ENCODE assay signal across 20 cellular contexts in the genomic region with DNA sequence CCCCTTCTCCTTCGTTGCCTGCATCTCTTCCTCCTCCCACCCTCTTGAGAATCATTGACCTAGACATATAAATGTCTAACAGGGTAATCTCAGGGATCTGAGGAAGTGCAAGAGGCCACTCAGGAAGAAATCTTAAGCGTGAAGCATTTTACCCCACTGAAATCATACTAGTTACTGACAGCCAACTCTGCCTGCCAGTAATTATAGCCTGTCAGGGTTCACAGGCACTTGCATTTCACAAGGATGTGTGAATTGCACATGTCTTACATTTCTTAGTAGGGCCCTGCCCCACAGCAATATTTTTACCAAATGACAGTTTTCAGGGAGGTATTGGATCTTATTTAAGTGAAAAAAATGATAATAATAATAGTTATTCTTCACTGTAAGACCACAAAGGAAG.
A peak's percentile ranks its signal among the peaks of the same experiment; 100 is the strongest.
DNase-seq lines count a peak whose midpoint lies in the region; ATAC-seq and TF ChIP-seq lines count a peak whose summit lies in the region.
"Had no signal": no experiment of that assay in that cellular context is flagged by ENCODE, and none has a peak within 500 bp of the region (broad histone marks: within the 10 kb centered on the region; RNA-seq: fewer than 3 reads in every experiment).

No MANE protein-coding gene starts in this region.

- DNase-seq in NOMO-1 treated with DMSO at 0.1 percent for 48 hours (lab: John Stamatoyannopoulos, UW; ENCODE audit: unreplicated experiment), result peak; percentile 20
- no peak for DNase-seq in NOMO-1 treated with dmso at 0.1 percent for 144 hours (lab: John Stamatoyannopoulos, UW; ENCODE audit: unreplicated experiment)
- DNase-seq in NCI-H69 (lab: John Stamatoyannopoulos, UW), result peak; percentile 77
- peak; percentile 2 for DNase-seq in left kidney (ENCODE audit: low read depth, low spot score)
- DNase-seq in GM23248, result no peak
- no peak for DNase-seq in psoas muscle
- no peak for DNase-seq in natural killer cell
- DNase-seq: CD4-positive, CD25-positive, alpha-beta regulatory T cell; IMR-90; NCI-H1694; NCI-H2081; NCI-H748 treated with DMSO at 0.1 percent for 48 hours; PC-9; SIG-M5 had no signal

- H3K36me3 ChIP-seq in GM23248 (ENCODE audit: low read depth), result no peaks in the 10 kb centered on the region
- H3K36me3 ChIP-seq in psoas muscle (ENCODE audit: insufficient read depth in 1 of 2, low read depth in 1 of 2), result no peaks in the 10 kb centered on the region
- H3K36me3 ChIP-seq: HAP-1 had no signal

- no peaks in the 10 kb centered on the region for H3K36me3 Mint-ChIP-seq in natural killer cell
- H3K36me3 Mint-ChIP-seq: CD4-positive, CD25-positive, alpha-beta regulatory T cell had no signal

- no peaks in the 10 kb centered on the region for H4K20me1 ChIP-seq in GM23248 (ENCODE audit: insufficient read depth)

- no peaks in the 10 kb centered on the region for H3K9me3 Mint-ChIP-seq in natural killer cell

- no peaks in the 10 kb centered on the region for H3K4me1 Mint-ChIP-seq in natural killer cell
- H3K4me1 Mint-ChIP-seq: B cell; CD4-positive, CD25-positive, alpha-beta regulatory T cell had no signal

- in situ Hi-C loops in GM23248 (cut with MboI), result no loop called here

- no peak for ATAC-seq in psoas muscle
- ATAC-seq in GM21529 (IDR thresholded peaks at IDR 0.05; ENCODE audit: unreplicated experiment), result no peak
- no peak for ATAC-seq in natural killer cell
- ATAC-seq: SK-N-SH treated with all-trans-retinoic acid at 6 μM for 48 hours had no signal

- no peak overlapping the region for H3K4me3 Mint-ChIP-seq in natural killer cell
- H3K4me3 Mint-ChIP-seq: B cell; CD4-positive, CD25-positive, alpha-beta regulatory T cell had no signal

- H3K9me2 ChIP-seq in GM23248 (ENCODE audit: insufficient read depth), result no peaks in the 10 kb centered on the region

- H3K4me1 ChIP-seq in GM23248 (ENCODE audit: insufficient read depth) (no peaks in the 10 kb centered on the region), psoas muscle (no peaks in the 10 kb centered on the region)
- H3K4me1 ChIP-seq: HAP-1 had no signal

- 2 to 3% methylated on average over 2 of the region's 2 CpGs for WGBS in GM23248 (ENCODE audit: low coverage in 1 of 2, low lambda C conversion rate in 2 of 2, missing lambda C conversion rate in 2 of 2), 2 experiments
- WGBS in psoas muscle, 3 donors, result 4 to 10% (median 4%) methylated on average over 2 of the region's 2 CpGs

- H3K9ac ChIP-seq in GM23248, result no peak overlapping the region
- H3K9ac ChIP-seq: KMS-11 had no signal

- H3K27ac Mint-ChIP-seq in natural killer cell, result no peak overlapping the region
- H3K27ac Mint-ChIP-seq: B cell; CD4-positive, CD25-positive, alpha-beta regulatory T cell had no signal

- TF ChIP-seq CTCF in psoas muscle (IDR thresholded peaks at IDR 0.05) (no peak), natural killer cell (IDR thresholded peaks at IDR 0.05) (no peak)

- H3K27me3 Mint-ChIP-seq in natural killer cell (ENCODE audit: low read depth in 2 of 2), result no peaks in the 10 kb centered on the region
- H3K27me3 Mint-ChIP-seq: B cell; CD4-positive, CD25-positive, alpha-beta regulatory T cell had no signal

- H3K79me2 ChIP-seq in GM23248 (ENCODE audit: insufficient read depth), result no peaks in the 10 kb centered on the region

- no peak overlapping the region for H2AFZ ChIP-seq in GM23248
- H2AFZ ChIP-seq: PC-9 had no signal

- intact Hi-C loops in psoas muscle (cut with DNase I) (no loop called here), natural killer cell (cut with micrococcal nuclease) (no loop called here)

- no peaks in the 10 kb centered on the region for H3F3A ChIP-seq in GM23248 (ENCODE audit: insufficient read depth)

- no peaks in the 10 kb centered on the region for H3K27me3 ChIP-seq in GM23248 (replicated peaks; ENCODE audit: insufficient read depth)
- H3K27me3 ChIP-seq in psoas muscle (ENCODE audit: insufficient read depth in 3 of 3, low read length in 2 of 3), result peaks cover 0 to 3% (median 0%) of the 10 kb centered on the region in 3 donors

- H3K9me3 ChIP-seq in GM23248 (ENCODE audit: low read depth) (no peaks in the 10 kb centered on the region), psoas muscle (no peaks in the 10 kb centered on the region)
- H3K9me3 ChIP-seq: HAP-1 had no signal

- no peak overlapping the region for H3K27ac ChIP-seq in GM23248
- no peak overlapping the region for H3K27ac ChIP-seq in psoas muscle
- H3K27ac ChIP-seq: KMS-11, PC-9, RWPE1 had no signal

- no peak overlapping the region for H3K4me3 ChIP-seq in GM23248
- H3K4me3 ChIP-seq in psoas muscle, result no peak overlapping the region
- H3K4me3 ChIP-seq: HAP-1, PC-9 had no signal

- no peak overlapping the region for H3K4me2 ChIP-seq in GM23248 (ENCODE audit: unreplicated experiment)
- H3K4me2 ChIP-seq: KMS-11, PC-9 had no signal

Comparison
In these comparisons a context has a peak if more than half of its experiments do, and no peak if none do; other contexts are left out.
1. DNase-seq: peak in NOMO-1 treated with DMSO at 0.1 percent for 48 hours (single experiment), NCI-H69 (single experiment) and left kidney (single experiment); none in NOMO-1 treated with dmso at 0.1 percent for 144 hours (single experiment), GM23248 (single experiment), psoas muscle (0 of 2) and natural killer cell (single experiment).